In the genomic region with DNA sequence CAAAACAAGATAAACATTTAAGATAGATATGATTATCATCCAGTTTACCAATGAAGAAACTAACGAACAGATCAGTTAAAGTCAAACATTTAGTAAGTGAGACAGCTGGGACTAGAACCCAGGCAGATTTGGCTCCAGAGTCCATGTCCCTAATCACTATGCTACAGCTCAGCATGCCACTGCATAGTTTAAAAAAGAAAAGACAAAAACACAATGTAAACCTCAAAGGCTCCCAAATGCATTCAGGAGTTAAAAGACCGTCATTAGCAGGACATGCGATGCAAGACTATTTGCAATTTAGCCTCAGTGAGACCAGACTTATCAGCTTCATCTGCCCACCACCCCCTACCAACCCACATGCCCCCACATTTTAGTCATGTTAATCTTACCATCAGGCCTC, we compare ENCODE assay signal across 1 cellular context.
TF ChIP-seq lines count a peak whose summit lies in the region.

No MANE protein-coding gene starts in this region.

TF ChIP-seq in HEK293, 187 proteins besides CTCF, POLR2A, EP300 and RAD21:
- TF ChIP-seq ZFHX2 (tag by site-specific recombination; conservative IDR thresholded peaks at IDR 0.05), result peak; percentile 39; the same call in 1 of the 2 replicates
- no peak for TF ChIP-seq OSR2 (tag by site-specific recombination; IDR thresholded peaks at IDR 0.05)
- TF ChIP-seq, protein P1, sequence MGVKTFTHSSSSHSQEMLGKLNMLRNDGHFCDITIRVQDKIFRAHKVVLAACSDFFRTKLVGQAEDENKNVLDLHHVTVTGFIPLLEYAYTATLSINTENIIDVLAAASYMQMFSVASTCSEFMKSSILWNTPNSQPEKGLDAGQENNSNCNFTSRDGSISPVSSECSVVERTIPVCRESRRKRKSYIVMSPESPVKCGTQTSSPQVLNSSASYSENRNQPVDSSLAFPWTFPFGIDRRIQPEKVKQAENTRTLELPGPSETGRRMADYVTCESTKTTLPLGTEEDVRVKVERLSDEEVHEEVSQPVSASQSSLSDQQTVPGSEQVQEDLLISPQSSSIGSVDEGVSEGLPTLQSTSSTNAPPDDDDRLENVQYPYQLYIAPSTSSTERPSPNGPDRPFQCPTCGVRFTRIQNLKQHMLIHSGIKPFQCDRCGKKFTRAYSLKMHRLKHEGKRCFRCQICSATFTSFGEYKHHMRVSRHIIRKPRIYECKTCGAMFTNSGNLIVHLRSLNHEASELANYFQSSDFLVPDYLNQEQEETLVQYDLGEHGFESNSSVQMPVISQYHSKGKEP (tag by site-specific recombination; IDR thresholded peaks at IDR 0.05), result 0 out of 2 replicates have a peak, but pooled peaks have one; percentile 8
- 0 out of 2 replicates have a peak, but pooled peaks have one; percentile 10 for TF ChIP-seq EGR2 (tag by site-specific recombination; IDR thresholded peaks at IDR 0.05; ENCODE audit: low read depth)
TF ChIP-seq in HEK293: peak in this region for 3.
